9 cellular contexts compared by ENCODE assay signal in genomic region chr2:237590272-237591020, GRCh38. TPM values are rescaled to one million over a fixed set of nuclear protein-coding genes. Genes with fewer than 3 reads are reported as not detected.
DNase-seq lines count a peak whose midpoint lies in the region; ATAC-seq and TF ChIP-seq lines count a peak whose summit lies in the region.
"Had no signal": no experiment of that assay in that cellular context is flagged by ENCODE, and none has a peak within 500 bp of the region (broad histone marks: within the 10 kb centered on the region; RNA-seq: fewer than 3 reads in every experiment).

RAB17 (minus strand) TSS chr2:237590734; CDS start chr2:237586154, 4,580 bp downstream.

- DNase-seq in AG10803 (ENCODE audit: low read depth) (peak; percentile 31), LoVo (ENCODE audit: low spot score) (peak; percentile 78), chondrocyte (ENCODE audit: low spot score) (peak; percentile 51), lung microvascular endothelial cell (ENCODE audit: low read depth in 2 of 2) (peak in 1 of 2 donors; percentile 71), GM19240 (ENCODE audit: insufficient read length, low spot score) (no peak), NCI-H82 (lab: John Stamatoyannopoulos, UW) (no peak)
- DNase-seq: activated naive CD4-positive, alpha-beta T cell treated with Interleukin-2 at 50 U/mL for 16 hours had no signal

- H3K4me3 ChIP-seq in AG10803 (ENCODE audit: low read length): no peak within 1 kb of the TSS

- H3K27ac Mint-ChIP-seq in chondrocyte (ENCODE audit: unreplicated experiment): peak within 1 kb of the TSS; percentile 49

- no peaks in the 10 kb centered on the region for H3K9me3 Mint-ChIP-seq in chondrocyte (ENCODE audit: low read depth)

- H3K27me3 Mint-ChIP-seq in chondrocyte (ENCODE audit: low read depth): no peaks in the 10 kb centered on the region

- no peak for TF ChIP-seq CTCF in AG10803 (conservative IDR thresholded peaks at IDR 0.05; ENCODE audit: low read length)
- TF ChIP-seq CTCF in chondrocyte (IDR thresholded peaks at IDR 0.05): no peak

- no peak for ATAC-seq in GM19463 (IDR thresholded peaks at IDR 0.05; ENCODE audit: unreplicated experiment)
- ATAC-seq in HG02852 (IDR thresholded peaks at IDR 0.05; ENCODE audit: unreplicated experiment): no peak

- H3K36me3 Mint-ChIP-seq in chondrocyte (ENCODE audit: low read depth): no peaks in the 10 kb centered on the region

- peak within 1 kb of the TSS; percentile 15 for H3K4me3 Mint-ChIP-seq in chondrocyte (ENCODE audit: unreplicated experiment)

- H3K4me1 Mint-ChIP-seq in chondrocyte (ENCODE audit: low read depth): peaks cover 40% of the 10 kb centered on the region

RNA-seq across cellular contexts. Expression of gene RAB17, which starts in this region (rescaled TPM):
- total RNA-seq in chondrocyte (0.25 to 0.95 TPM (median 0.68 TPM) in 3 replicates), lung microvascular endothelial cell (10.9 and 12.6 TPM in 2 replicates)

Comparison
In these comparisons a context has a peak if more than half of its experiments do, and no peak if none do; other contexts are left out.
1. Peak in DNase-seq in chondrocyte; RNA of the gene not detected or under 1 TPM.
2. DNase-seq: peak in AG10803 (single experiment) and LoVo (single experiment); none in GM19240 (single experiment) and NCI-H82 (single experiment).